ENCODE assay signal across 1 cellular context in genomic region chr1:167161242-167161641, GRCh38.
TF ChIP-seq lines count a peak whose summit lies in the region.

No MANE protein-coding gene starts in this region.

TF ChIP-seq in K562, 482 proteins besides CTCF, POLR2A, EP300 and RAD21 (continued from another document and continues in another):
- TF ChIP-seq, protein P1, sequence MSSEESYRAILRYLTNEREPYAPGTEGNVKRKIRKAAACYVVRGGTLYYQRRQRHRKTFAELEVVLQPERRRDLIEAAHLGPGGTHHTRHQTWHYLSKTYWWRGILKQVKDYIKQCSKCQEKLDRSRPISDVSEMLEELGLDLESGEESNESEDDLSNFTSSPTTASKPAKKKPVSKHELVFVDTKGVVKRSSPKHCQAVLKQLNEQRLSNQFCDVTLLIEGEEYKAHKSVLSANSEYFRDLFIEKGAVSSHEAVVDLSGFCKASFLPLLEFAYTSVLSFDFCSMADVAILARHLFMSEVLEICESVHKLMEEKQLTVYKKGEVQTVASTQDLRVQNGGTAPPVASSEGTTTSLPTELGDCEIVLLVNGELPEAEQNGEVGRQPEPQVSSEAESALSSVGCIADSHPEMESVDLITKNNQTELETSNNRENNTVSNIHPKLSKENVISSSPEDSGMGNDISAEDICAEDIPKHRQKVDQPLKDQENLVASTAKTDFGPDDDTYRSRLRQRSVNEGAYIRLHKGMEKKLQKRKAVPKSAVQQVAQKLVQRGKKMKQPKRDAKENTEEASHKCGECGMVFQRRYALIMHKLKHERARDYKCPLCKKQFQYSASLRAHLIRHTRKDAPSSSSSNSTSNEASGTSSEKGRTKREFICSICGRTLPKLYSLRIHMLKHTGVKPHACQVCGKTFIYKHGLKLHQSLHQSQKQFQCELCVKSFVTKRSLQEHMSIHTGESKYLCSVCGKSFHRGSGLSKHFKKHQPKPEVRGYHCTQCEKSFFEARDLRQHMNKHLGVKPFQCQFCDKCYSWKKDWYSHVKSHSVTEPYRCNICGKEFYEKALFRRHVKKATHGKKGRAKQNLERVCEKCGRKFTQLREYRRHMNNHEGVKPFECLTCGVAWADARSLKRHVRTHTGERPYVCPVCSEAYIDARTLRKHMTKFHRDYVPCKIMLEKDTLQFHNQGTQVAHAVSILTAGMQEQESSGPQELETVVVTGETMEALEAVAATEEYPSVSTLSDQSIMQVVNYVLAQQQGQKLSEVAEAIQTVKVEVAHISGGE (CRISPR knock-in tag; IDR thresholded peaks at IDR 0.05) = no peak
- TF ChIP-seq E4F1 (CRISPR knock-in tag; IDR thresholded peaks at IDR 0.05; ENCODE audit: borderline replicate concordance) (no peak), KLF1 (tag; IDR thresholded peaks at IDR 0.05) (peak; percentile 77; the same call in 1 of the 2 replicates), SMAD3 (CRISPR knock-in tag; conservative IDR thresholded peaks at IDR 0.05) (peak; percentile 81), RCOR1 (IDR thresholded peaks at IDR 0.05; ENCODE audit: borderline replicate concordance in 1 of 2, low read depth in 2 of 2, low read length in 2 of 2) (no peak), KLF13 (tag; IDR thresholded peaks at IDR 0.05; ENCODE audit: borderline replicate concordance, low read depth) (peak; percentile 74; the same call in 1 of the 2 replicates), SAFB (IDR thresholded peaks at IDR 0.05; ENCODE audit: borderline replicate concordance, low read depth, low read length) (no peak), ZNF398 (CRISPR knock-in tag; IDR thresholded peaks at IDR 0.05) (no peak), ID3 (CRISPR knock-in tag; IDR thresholded peaks at IDR 0.05) (no peak), ID3 (tag; IDR thresholded peaks at IDR 0.05) (peak; percentile 94), NR2C2 (CRISPR knock-in tag; IDR thresholded peaks at IDR 0.05) (no peak), NR2C2 (tag; IDR thresholded peaks at IDR 0.05) (no peak), TFAM (CRISPR knock-in tag; conservative IDR thresholded peaks at IDR 0.05) (no peak), MTA1 (IDR thresholded peaks at IDR 0.05; ENCODE audit: borderline replicate concordance) (no peak), ATF3 (IDR thresholded peaks at IDR 0.05) (no peak; the same call in 1 of the 2 replicates), ATF3 (CRISPR knock-in tag; conservative IDR thresholded peaks at IDR 0.05) (no peak), GATA2 (CRISPR knock-in tag; IDR thresholded peaks at IDR 0.05) (no peak), ZNF224 (CRISPR knock-in tag; IDR thresholded peaks at IDR 0.05) (no peak), BACH1 (tag; IDR thresholded peaks at IDR 0.05) (peak; percentile 79; the same call in 1 of the 2 replicates), SNIP1 (IDR thresholded peaks at IDR 0.05; ENCODE audit: low read depth) (no peak), ILK (tag; IDR thresholded peaks at IDR 0.05; ENCODE audit: borderline replicate concordance, low read depth) (peak; percentile 77), HDAC1 (IDR thresholded peaks at IDR 0.05) (no peak), HNRNPUL1 (IDR thresholded peaks at IDR 0.05; ENCODE audit: low read length) (no peak), ESRRA (IDR thresholded peaks at IDR 0.05; ENCODE audit: borderline replicate concordance, low read depth) (no peak), CBX1 (IDR thresholded peaks at IDR 0.05; ENCODE audit: low read depth) (no peak), ZNF232 (CRISPR knock-in tag; IDR thresholded peaks at IDR 0.05) (no peak), DMBX1 (CRISPR knock-in tag; IDR thresholded peaks at IDR 0.05; ENCODE audit: borderline replicate concordance) (no peak; the same call in 1 of the 2 replicates), PHF8 (IDR thresholded peaks at IDR 0.05; ENCODE audit: borderline replicate concordance, low read length) (no peak), ZNF121 (CRISPR knock-in tag; conservative IDR thresholded peaks at IDR 0.05) (no peak), CREM (IDR thresholded peaks at IDR 0.05; ENCODE audit: low read depth) (no peak), ZNF12 (CRISPR knock-in tag; IDR thresholded peaks at IDR 0.05) (no peak), KLF6 (CRISPR knock-in tag; IDR thresholded peaks at IDR 0.05; ENCODE audit: borderline replicate concordance) (peak; percentile 71; the same call in 1 of the 2 replicates), ADNP (tag; IDR thresholded peaks at IDR 0.05) (no peak), ATF1 (CRISPR knock-in tag; IDR thresholded peaks at IDR 0.05) (no peak), ATF1 (tag; IDR thresholded peaks at IDR 0.05) (peak; percentile 63), KAT2B (IDR thresholded peaks at IDR 0.05; ENCODE audit: low read depth, low read length) (no peak), SREBF1 (IDR thresholded peaks at IDR 0.05; ENCODE audit: borderline replicate concordance, low read depth, low read length) (no peak), HDAC8 (tag; IDR thresholded peaks at IDR 0.05) (peak; percentile 98), CBFB (CRISPR knock-in tag; IDR thresholded peaks at IDR 0.05) (no peak), ZNF175 (CRISPR knock-in tag; IDR thresholded peaks at IDR 0.05; ENCODE audit: low read depth) (peak; percentile 73)
- TF ChIP-seq, protein P2, sequence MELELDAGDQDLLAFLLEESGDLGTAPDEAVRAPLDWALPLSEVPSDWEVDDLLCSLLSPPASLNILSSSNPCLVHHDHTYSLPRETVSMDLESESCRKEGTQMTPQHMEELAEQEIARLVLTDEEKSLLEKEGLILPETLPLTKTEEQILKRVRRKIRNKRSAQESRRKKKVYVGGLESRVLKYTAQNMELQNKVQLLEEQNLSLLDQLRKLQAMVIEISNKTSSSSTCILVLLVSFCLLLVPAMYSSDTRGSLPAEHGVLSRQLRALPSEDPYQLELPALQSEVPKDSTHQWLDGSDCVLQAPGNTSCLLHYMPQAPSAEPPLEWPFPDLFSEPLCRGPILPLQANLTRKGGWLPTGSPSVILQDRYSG (tag; conservative IDR thresholded peaks at IDR 0.05; ENCODE audit: low read depth) = no peak; the same call in 1 of the 2 replicates
- TF ChIP-seq, protein P3, sequence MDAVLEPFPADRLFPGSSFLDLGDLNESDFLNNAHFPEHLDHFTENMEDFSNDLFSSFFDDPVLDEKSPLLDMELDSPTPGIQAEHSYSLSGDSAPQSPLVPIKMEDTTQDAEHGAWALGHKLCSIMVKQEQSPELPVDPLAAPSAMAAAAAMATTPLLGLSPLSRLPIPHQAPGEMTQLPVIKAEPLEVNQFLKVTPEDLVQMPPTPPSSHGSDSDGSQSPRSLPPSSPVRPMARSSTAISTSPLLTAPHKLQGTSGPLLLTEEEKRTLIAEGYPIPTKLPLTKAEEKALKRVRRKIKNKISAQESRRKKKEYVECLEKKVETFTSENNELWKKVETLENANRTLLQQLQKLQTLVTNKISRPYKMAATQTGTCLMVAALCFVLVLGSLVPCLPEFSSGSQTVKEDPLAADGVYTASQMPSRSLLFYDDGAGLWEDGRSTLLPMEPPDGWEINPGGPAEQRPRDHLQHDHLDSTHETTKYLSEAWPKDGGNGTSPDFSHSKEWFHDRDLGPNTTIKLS (IDR thresholded peaks at IDR 0.05; ENCODE audit: borderline replicate concordance, low read depth) = no peak
- TF ChIP-seq, protein P4, sequence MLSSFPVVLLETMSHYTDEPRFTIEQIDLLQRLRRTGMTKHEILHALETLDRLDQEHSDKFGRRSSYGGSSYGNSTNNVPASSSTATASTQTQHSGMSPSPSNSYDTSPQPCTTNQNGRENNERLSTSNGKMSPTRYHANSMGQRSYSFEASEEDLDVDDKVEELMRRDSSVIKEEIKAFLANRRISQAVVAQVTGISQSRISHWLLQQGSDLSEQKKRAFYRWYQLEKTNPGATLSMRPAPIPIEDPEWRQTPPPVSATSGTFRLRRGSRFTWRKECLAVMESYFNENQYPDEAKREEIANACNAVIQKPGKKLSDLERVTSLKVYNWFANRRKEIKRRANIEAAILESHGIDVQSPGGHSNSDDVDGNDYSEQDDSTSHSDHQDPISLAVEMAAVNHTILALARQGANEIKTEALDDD (IDR thresholded peaks at IDR 0.05) = no peak
- TF ChIP-seq, protein P5, sequence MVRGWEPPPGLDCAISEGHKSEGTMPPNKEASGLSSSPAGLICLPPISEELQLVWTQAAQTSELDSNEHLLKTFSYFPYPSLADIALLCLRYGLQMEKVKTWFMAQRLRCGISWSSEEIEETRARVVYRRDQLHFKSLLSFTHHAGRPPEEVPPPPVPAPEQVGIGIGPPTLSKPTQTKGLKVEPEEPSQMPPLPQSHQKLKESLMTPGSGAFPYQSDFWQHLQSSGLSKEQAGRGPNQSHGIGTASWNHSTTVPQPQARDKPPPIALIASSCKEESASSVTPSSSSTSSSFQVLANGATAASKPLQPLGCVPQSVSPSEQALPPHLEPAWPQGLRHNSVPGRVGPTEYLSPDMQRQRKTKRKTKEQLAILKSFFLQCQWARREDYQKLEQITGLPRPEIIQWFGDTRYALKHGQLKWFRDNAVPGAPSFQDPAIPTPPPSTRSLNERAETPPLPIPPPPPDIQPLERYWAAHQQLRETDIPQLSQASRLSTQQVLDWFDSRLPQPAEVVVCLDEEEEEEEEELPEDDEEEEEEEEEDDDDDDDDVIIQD (CRISPR knock-in tag; IDR thresholded peaks at IDR 0.05) = 0 out of 2 replicates have a peak, but pooled peaks have one; percentile 38
- TF ChIP-seq, protein P6, sequence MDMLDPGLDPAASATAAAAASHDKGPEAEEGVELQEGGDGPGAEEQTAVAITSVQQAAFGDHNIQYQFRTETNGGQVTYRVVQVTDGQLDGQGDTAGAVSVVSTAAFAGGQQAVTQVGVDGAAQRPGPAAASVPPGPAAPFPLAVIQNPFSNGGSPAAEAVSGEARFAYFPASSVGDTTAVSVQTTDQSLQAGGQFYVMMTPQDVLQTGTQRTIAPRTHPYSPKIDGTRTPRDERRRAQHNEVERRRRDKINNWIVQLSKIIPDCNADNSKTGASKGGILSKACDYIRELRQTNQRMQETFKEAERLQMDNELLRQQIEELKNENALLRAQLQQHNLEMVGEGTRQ (CRISPR knock-in tag; IDR thresholded peaks at IDR 0.05) = no peak
- TF ChIP-seq, protein P7, sequence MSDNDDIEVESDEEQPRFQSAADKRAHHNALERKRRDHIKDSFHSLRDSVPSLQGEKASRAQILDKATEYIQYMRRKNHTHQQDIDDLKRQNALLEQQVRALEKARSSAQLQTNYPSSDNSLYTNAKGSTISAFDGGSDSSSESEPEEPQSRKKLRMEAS (CRISPR knock-in tag; IDR thresholded peaks at IDR 0.05) = no peak
- TF ChIP-seq, protein P8, sequence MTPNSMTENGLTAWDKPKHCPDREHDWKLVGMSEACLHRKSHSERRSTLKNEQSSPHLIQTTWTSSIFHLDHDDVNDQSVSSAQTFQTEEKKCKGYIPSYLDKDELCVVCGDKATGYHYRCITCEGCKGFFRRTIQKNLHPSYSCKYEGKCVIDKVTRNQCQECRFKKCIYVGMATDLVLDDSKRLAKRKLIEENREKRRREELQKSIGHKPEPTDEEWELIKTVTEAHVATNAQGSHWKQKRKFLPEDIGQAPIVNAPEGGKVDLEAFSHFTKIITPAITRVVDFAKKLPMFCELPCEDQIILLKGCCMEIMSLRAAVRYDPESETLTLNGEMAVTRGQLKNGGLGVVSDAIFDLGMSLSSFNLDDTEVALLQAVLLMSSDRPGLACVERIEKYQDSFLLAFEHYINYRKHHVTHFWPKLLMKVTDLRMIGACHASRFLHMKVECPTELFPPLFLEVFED (CRISPR knock-in tag; conservative IDR thresholded peaks at IDR 0.05) = 0 out of 2 replicates have a peak, but pooled peaks have one; percentile 75
